In genomic region chr10:79454259-79454658, GRCh38 we compare ENCODE assay signal across 11 cellular contexts. TPM values are rescaled to one million over a fixed set of nuclear protein-coding genes. Genes with fewer than 3 reads are reported as not detected.
DNase-seq lines count a peak whose midpoint lies in the region; ATAC-seq and TF ChIP-seq lines count a peak whose summit lies in the region.
"Had no signal": no experiment of that assay in that cellular context is flagged by ENCODE, and none has a peak within 500 bp of the region (broad histone marks: within the 10 kb centered on the region; RNA-seq: fewer than 3 reads in every experiment).

No MANE protein-coding gene starts in this region.

- DNase-seq in EH (ENCODE audit: low read depth) (peak; percentile 94), T1000 (lab: John Stamatoyannopoulos, UW) (peak; percentile 53), fibroblast of villous mesenchyme (ENCODE audit: low read depth) (peak; percentile 85), renal cortical epithelial cell (ENCODE audit: low read depth) (peak; percentile 78), occipital lobe (lab: John Stamatoyannopoulos, UW) (no peak), islet precursor cell (no peak), NCI-H345 (lab: John Stamatoyannopoulos, UW) (no peak)
- DNase-seq: activated CD4-positive, alpha-beta memory T cell treated with anti-CD3 and anti-CD28 coated beads, Interleukin-2, amount 10 ng/mL, durations not matched to agents 7 days and 5 days; effector CD8-positive, alpha-beta T cell; stimulated activated CD4-positive, alpha-beta T cell treated with anti-CD3 and anti-CD28 coated beads, Interleukin-15, amount 100 ng/mL, for 24 hours had no signal

- H3K4me3 ChIP-seq in fibroblast of villous mesenchyme (ENCODE audit: low read depth, low read length), result no peak overlapping the region

- ATAC-seq in GM21717 (IDR thresholded peaks at IDR 0.05; ENCODE audit: unreplicated experiment), result no peak

- TF ChIP-seq CTCF in fibroblast of villous mesenchyme (IDR thresholded peaks at IDR 0.05; ENCODE audit: insufficient read depth, low read depth, low read length), result no peak

RNA-seq across cellular contexts. Expression of gene ZCCHC24, which starts 8.8 kb away (rescaled TPM):
- total RNA-seq in fibroblast of villous mesenchyme (28.7 and 36.7 TPM in 2 replicates), renal cortical epithelial cell (0.87 and 6.3 TPM in 2 replicates), occipital lobe (6.2 TPM)

RNA-seq across cellular contexts. Expression of gene EIF5AL1, which starts 58.1 kb away (rescaled TPM):
- total RNA-seq in fibroblast of villous mesenchyme, result 0.64 and 0.86 TPM in 2 replicates
- 0.35 and 0.52 TPM in 2 replicates for total RNA-seq in renal cortical epithelial cell
- total RNA-seq in occipital lobe, result 0.16 TPM

Comparison
In these comparisons a context has a peak if more than half of its experiments do, and no peak if none do; other contexts are left out.
1. DNase-seq: peak in EH (single experiment), T1000 (single experiment), fibroblast of villous mesenchyme (single experiment) and renal cortical epithelial cell (single experiment); none in occipital lobe (single experiment), islet precursor cell (single experiment) and NCI-H345 (single experiment).